In genomic region chr14:67477926-67478915, GRCh38 we compare ENCODE assay signal across 14 cellular contexts. TPM values are rescaled to one million over a fixed set of nuclear protein-coding genes. Genes with fewer than 3 reads are reported as not detected.
A peak's percentile ranks its signal among the peaks of the same experiment; 100 is the strongest.
DNase-seq lines count a peak whose midpoint lies in the region; ATAC-seq lines count a peak whose summit lies in the region.
"Had no signal": no experiment of that assay in that cellular context is flagged by ENCODE, and none has a peak within 500 bp of the region (broad histone marks: within the 10 kb centered on the region; RNA-seq: fewer than 3 reads in every experiment).

No MANE protein-coding gene starts in this region.

- H3K4me1 Mint-ChIP-seq in activated naive CD8-positive, alpha-beta T cell treated with anti-CD3 and anti-CD28 coated beads for 36 hours = peaks cover 14% of the 10 kb centered on the region
- H3K4me1 Mint-ChIP-seq in activated T-helper 1 cell treated with anti-CD3 and anti-CD28 coated beads, Interleukin-12 subunit alpha, Interleukin-12 subunit beta, Interleukin-2, Interleukin-4 antibody, amounts not matched to agents 30 ng/mL and 10 ng/mL and 1 ng/mL, durations not matched to agents 14 hours and 24 hours and 36 hours (ENCODE audit: low read depth) = no peaks in the 10 kb centered on the region

- no peak overlapping the region for H2AFZ ChIP-seq in neuronal stem cell (ENCODE audit: low read length)

- peaks cover 5% of the 10 kb centered on the region for H3K36me3 Mint-ChIP-seq in activated naive CD8-positive, alpha-beta T cell treated with anti-CD3 and anti-CD28 coated beads for 36 hours
- peaks cover 3% of the 10 kb centered on the region for H3K36me3 Mint-ChIP-seq in activated T-helper 1 cell treated with anti-CD3 and anti-CD28 coated beads, Interleukin-12 subunit alpha, Interleukin-12 subunit beta, Interleukin-2, Interleukin-4 antibody, amounts not matched to agents 30 ng/mL and 10 ng/mL and 1 ng/mL, durations not matched to agents 14 hours and 24 hours and 36 hours (ENCODE audit: low read depth)

- no peaks in the 10 kb centered on the region for H3K27me3 Mint-ChIP-seq in activated naive CD8-positive, alpha-beta T cell treated with anti-CD3 and anti-CD28 coated beads for 36 hours
- no peaks in the 10 kb centered on the region for H3K27me3 Mint-ChIP-seq in activated T-helper 1 cell treated with anti-CD3 and anti-CD28 coated beads, Interleukin-12 subunit alpha, Interleukin-12 subunit beta, Interleukin-2, Interleukin-4 antibody, amounts not matched to agents 30 ng/mL and 10 ng/mL and 1 ng/mL, durations not matched to agents 14 hours and 24 hours and 36 hours (ENCODE audit: insufficient read depth)

- no peak overlapping the region for H4K91ac ChIP-seq in neuronal stem cell (ENCODE audit: low read depth, low read length, poor library complexity)

- intact Hi-C loops in activated T-helper 1 cell treated with anti-CD3 and anti-CD28 coated beads, Interleukin-12 subunit alpha, Interleukin-12 subunit beta, Interleukin-2, Interleukin-4 antibody, amounts not matched to agents 30 ng/mL and 10 ng/mL and 1 ng/mL, durations not matched to agents 14 hours and 24 hours and 36 hours (cut with micrococcal nuclease) = no loop called here

- peak overlapping the region; percentile 71 for H3K23ac ChIP-seq in neuronal stem cell (ENCODE audit: low read depth, low read length, poor library complexity)

- DNase-seq in NCI-H1417 (lab: John Stamatoyannopoulos, UW) = peak; percentile 1 to 100 (median 25)
- no peak for DNase-seq in NCI-H1417 treated with DMSO at 0.1 percent for 48 hours (lab: John Stamatoyannopoulos, UW)
- DNase-seq in NCI-H187 treated with DMSO at 0.1 percent for 48 hours (lab: John Stamatoyannopoulos, UW) = peak; percentile 98
- no peak for DNase-seq in activated naive CD8-positive, alpha-beta T cell treated with anti-CD3 and anti-CD28 coated beads for 36 hours
- DNase-seq in neuronal stem cell (ENCODE audit: low spot score) = no peak
- DNase-seq in NCI-H82 treated with DMSO at 0.1 percent for 48 hours (lab: John Stamatoyannopoulos, UW; ENCODE audit: unreplicated experiment) = no peak
- no peak for DNase-seq in activated T-helper 1 cell treated with anti-CD3 and anti-CD28 coated beads, Interleukin-12 subunit alpha, Interleukin-12 subunit beta, Interleukin-2, Interleukin-4 antibody, amounts not matched to agents 30 ng/mL and 10 ng/mL and 1 ng/mL, durations not matched to agents 14 hours and 24 hours and 36 hours (ENCODE audit: low spot score)
- DNase-seq: central memory CD4-positive, alpha-beta T cell; mucosa of descending colon; NCI-H226; right lobe of liver; Right ventricle myocardium superior had no signal

- H3K36me3 ChIP-seq in neuronal stem cell (replicated peaks in 1 of 2; ENCODE audit: control insufficient read depth in 2 of 2, insufficient read depth in 2 of 2, low read length in 2 of 2) = no peaks in the 10 kb centered on the region
- H3K36me3 ChIP-seq: right lobe of liver had no signal

- H3K27ac Mint-ChIP-seq in activated naive CD8-positive, alpha-beta T cell treated with anti-CD3 and anti-CD28 coated beads for 36 hours = peak overlapping the region; percentile 18
- no peak overlapping the region for H3K27ac Mint-ChIP-seq in activated T-helper 1 cell treated with anti-CD3 and anti-CD28 coated beads, Interleukin-12 subunit alpha, Interleukin-12 subunit beta, Interleukin-2, Interleukin-4 antibody, amounts not matched to agents 30 ng/mL and 10 ng/mL and 1 ng/mL, durations not matched to agents 14 hours and 24 hours and 36 hours

- no peak overlapping the region for H3K4me3 Mint-ChIP-seq in activated naive CD8-positive, alpha-beta T cell treated with anti-CD3 and anti-CD28 coated beads for 36 hours
- no peak overlapping the region for H3K4me3 Mint-ChIP-seq in activated T-helper 1 cell treated with anti-CD3 and anti-CD28 coated beads, Interleukin-12 subunit alpha, Interleukin-12 subunit beta, Interleukin-2, Interleukin-4 antibody, amounts not matched to agents 30 ng/mL and 10 ng/mL and 1 ng/mL, durations not matched to agents 14 hours and 24 hours and 36 hours

- no peak overlapping the region for H3K4me2 ChIP-seq in neuronal stem cell (ENCODE audit: insufficient read depth, low read length, poor library complexity, severe bottlenecking)

- no peaks in the 10 kb centered on the region for H3K79me1 ChIP-seq in neuronal stem cell (ENCODE audit: low read depth, low read length)

- H2BK120ac ChIP-seq in neuronal stem cell (ENCODE audit: low read depth, low read length) = no peak overlapping the region

- H4K8ac ChIP-seq in neuronal stem cell (ENCODE audit: low read depth, low read length) = no peak overlapping the region

- no peak overlapping the region for H2AK5ac ChIP-seq in neuronal stem cell (ENCODE audit: low read depth, low read length)

- H3K27me3 ChIP-seq in neuronal stem cell (ENCODE audit: control insufficient read depth in 3 of 3, insufficient read depth in 3 of 3, low read depth in 1 of 3, low read length in 3 of 3) = peaks cover 0 to 20% (median 2%) of the 10 kb centered on the region in 3 experiments
- H3K27me3 ChIP-seq: right lobe of liver had no signal

- H3K14ac ChIP-seq in neuronal stem cell (ENCODE audit: low read length) = no peak overlapping the region

- no peak overlapping the region for H3K4me3 ChIP-seq in neuronal stem cell (ENCODE audit: low read length in 2 of 2)
- H3K4me3 ChIP-seq: mucosa of descending colon, right lobe of liver had no signal

- no peaks in the 10 kb centered on the region for H3K9me3 Mint-ChIP-seq in activated naive CD8-positive, alpha-beta T cell treated with anti-CD3 and anti-CD28 coated beads for 36 hours
- H3K9me3 Mint-ChIP-seq in activated T-helper 1 cell treated with anti-CD3 and anti-CD28 coated beads, Interleukin-12 subunit alpha, Interleukin-12 subunit beta, Interleukin-2, Interleukin-4 antibody, amounts not matched to agents 30 ng/mL and 10 ng/mL and 1 ng/mL, durations not matched to agents 14 hours and 24 hours and 36 hours = no peaks in the 10 kb centered on the region

- H3K4ac ChIP-seq in neuronal stem cell (ENCODE audit: low read length) = peak overlapping the region; percentile 23

- no CpG with 5 or more reads among the region's 12 CpGs for WGBS in neuronal stem cell (ENCODE audit: extremely low coverage in 2 of 2, insufficient read length in 2 of 2, insufficient replicate concordance in 1 of 2), 2 donors

- H3K9ac ChIP-seq in neuronal stem cell (ENCODE audit: low read depth, low read length, poor library complexity) = peak overlapping the region; percentile 35

- H3K9me3 ChIP-seq in neuronal stem cell (replicated peaks in 1 of 2; ENCODE audit: control insufficient read depth in 2 of 2, insufficient read depth in 1 of 2, low read depth in 1 of 2, low read length in 2 of 2) = no peaks in the 10 kb centered on the region
- H3K9me3 ChIP-seq: mucosa of descending colon, right lobe of liver had no signal

- no peaks in the 10 kb centered on the region for H3K4me1 ChIP-seq in neuronal stem cell (ENCODE audit: control insufficient read depth in 2 of 2, insufficient read depth in 1 of 2, low read depth in 1 of 2, low read length in 2 of 2)
- H3K4me1 ChIP-seq: right lobe of liver had no signal

- no peak overlapping the region for H2BK5ac ChIP-seq in neuronal stem cell (ENCODE audit: low read length)

- H2BK15ac ChIP-seq in neuronal stem cell (ENCODE audit: low read length) = peak overlapping the region; percentile 9

- no peak overlapping the region for H2BK12ac ChIP-seq in neuronal stem cell (ENCODE audit: low read length)

- no peak for ATAC-seq in HG03095 (IDR thresholded peaks at IDR 0.05; ENCODE audit: unreplicated experiment)
- ATAC-seq: mucosa of descending colon, right lobe of liver had no signal

- no peak overlapping the region for H3K27ac ChIP-seq in neuronal stem cell (replicated peaks; ENCODE audit: low read length)
- H3K27ac ChIP-seq: 22Rv1, right lobe of liver had no signal

- H3K18ac ChIP-seq in neuronal stem cell (ENCODE audit: low read length) = peak overlapping the region; percentile 42

RNA-seq across cellular contexts. Expression of gene TMEM229B, which starts 10.3 kb away (rescaled TPM):
- 1 to 10 TPM; 3.1 to 3.5 TPM for total RNA-seq in activated naive CD8-positive, alpha-beta T cell treated with anti-CD3 and anti-CD28 coated beads for 36 hours
- 0.14 TPM for polyA plus RNA-seq in neuronal stem cell (2013, experiment 1 of 2)
- 0.26 TPM for polyA plus RNA-seq in neuronal stem cell (2013, experiment 2 of 2)
- 1.7 and 1.8 TPM in 2 replicates for total RNA-seq in activated T-helper 1 cell treated with anti-CD3 and anti-CD28 coated beads, Interleukin-12 subunit alpha, Interleukin-12 subunit beta, Interleukin-2, Interleukin-4 antibody, amounts not matched to agents 30 ng/mL and 10 ng/mL and 1 ng/mL, durations not matched to agents 14 hours and 24 hours and 36 hours

RNA-seq across cellular contexts. Expression of gene PLEKHH1, which starts 54.9 kb away (rescaled TPM):
- total RNA-seq in activated naive CD8-positive, alpha-beta T cell treated with anti-CD3 and anti-CD28 coated beads for 36 hours = 1 to 10 TPM; 2.4 to 3.3 TPM
- polyA plus RNA-seq in neuronal stem cell (2013, experiment 1 of 2) = 7.7 TPM
- polyA plus RNA-seq in neuronal stem cell (2013, experiment 2 of 2) = 8.2 TPM
- 0.96 and 2.4 TPM in 2 replicates for total RNA-seq in activated T-helper 1 cell treated with anti-CD3 and anti-CD28 coated beads, Interleukin-12 subunit alpha, Interleukin-12 subunit beta, Interleukin-2, Interleukin-4 antibody, amounts not matched to agents 30 ng/mL and 10 ng/mL and 1 ng/mL, durations not matched to agents 14 hours and 24 hours and 36 hours

Comparison
In these comparisons a context has a peak if more than half of its experiments do, and no peak if none do; other contexts are left out.
1. DNase-seq: peak in NCI-H1417 (3 of 3) and NCI-H187 treated with DMSO at 0.1 percent for 48 hours (single experiment); none in NCI-H1417 treated with DMSO at 0.1 percent for 48 hours (single experiment), activated naive CD8-positive, alpha-beta T cell treated with anti-CD3 and anti-CD28 coated beads for 36 hours (single experiment), neuronal stem cell (single experiment), NCI-H82 treated with DMSO at 0.1 percent for 48 hours (single experiment) and activated T-helper 1 cell treated with anti-CD3 and anti-CD28 coated beads, Interleukin-12 subunit alpha, Interleukin-12 subunit beta, Interleukin-2, Interleukin-4 antibody, amounts not matched to agents 30 ng/mL and 10 ng/mL and 1 ng/mL, durations not matched to agents 14 hours and 24 hours and 36 hours (single experiment).